8 cellular contexts compared by ENCODE assay signal in the genomic region with DNA sequence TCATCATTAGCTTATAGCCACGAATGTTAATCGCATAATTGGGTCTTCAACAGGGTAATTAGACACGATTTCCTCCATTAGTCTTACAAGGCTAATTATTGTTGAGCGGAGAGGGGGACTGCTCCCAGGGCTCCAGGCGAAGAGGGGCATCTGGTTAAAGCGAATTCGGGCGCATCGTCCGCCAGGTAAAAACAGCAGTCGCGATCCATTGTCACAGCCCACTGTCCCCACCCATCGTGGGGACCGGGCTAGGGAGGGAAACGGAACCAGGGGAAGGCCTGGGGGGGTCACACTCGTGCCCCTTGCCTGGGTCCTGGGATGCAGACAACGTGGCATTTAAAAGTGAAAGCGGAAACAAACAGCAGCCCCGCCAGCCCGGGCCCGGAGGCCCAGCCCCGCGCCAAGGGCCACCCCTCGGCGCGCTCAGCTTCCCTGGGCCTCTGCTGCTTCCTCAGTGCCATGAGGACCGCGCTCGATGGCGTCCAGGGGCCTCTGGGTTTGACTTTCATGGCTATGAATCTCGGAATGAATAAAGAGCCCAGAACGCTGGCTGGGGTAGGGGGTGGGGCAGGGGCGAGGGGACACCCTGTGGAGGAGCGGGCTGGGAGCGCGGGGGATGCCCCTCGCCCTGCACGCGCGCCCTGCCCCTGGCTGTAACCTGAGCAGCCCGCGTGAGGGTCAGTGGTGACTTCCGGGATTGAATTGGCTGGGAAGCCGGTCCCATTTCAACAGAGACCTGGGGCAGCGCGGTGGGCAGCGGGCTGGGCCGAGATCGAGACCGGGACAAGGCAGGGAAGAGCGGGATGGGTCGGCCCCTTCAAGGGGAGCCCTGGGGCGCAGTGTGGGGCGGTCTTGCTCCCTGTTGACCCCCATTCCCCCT.
DNase-seq lines count a peak whose midpoint lies in the region; ATAC-seq and TF ChIP-seq lines count a peak whose summit lies in the region.

No MANE protein-coding gene starts in this region.

- no peaks in the 10 kb centered on the region for H3K27me3 ChIP-seq in lung (ENCODE audit: control insufficient read depth, insufficient read depth)

- WGBS in lung, 2 donors, result 4 to 6% methylated on average over 50 to 54 of the region's 54 CpGs

- H3K27ac ChIP-seq in lung (ENCODE audit: low read depth in 1 of 2, low read length in 1 of 2), result peak overlapping the region in 1 of 2 donors; percentile 87

- ATAC-seq in GM21423 (IDR thresholded peaks at IDR 0.05; ENCODE audit: unreplicated experiment) (peak; percentile 50), lung (ENCODE audit: insufficient read depth, low FRiP score) (peak; percentile 56), GM19452 (IDR thresholded peaks at IDR 0.05; ENCODE audit: unreplicated experiment) (no peak)

- no peak for TF ChIP-seq CTCF in lung (IDR thresholded peaks at IDR 0.05; ENCODE audit: control extremely low read depth, extremely low read depth)

- peaks cover 0 to 6% of the 10 kb centered on the region in 2 donors for H3K4me1 ChIP-seq in lung (ENCODE audit: control insufficient read depth in 2 of 2, insufficient read depth in 2 of 2, low read length in 2 of 2)

- no peaks in the 10 kb centered on the region for H3K36me3 ChIP-seq in lung (ENCODE audit: control insufficient read depth in 2 of 2, insufficient read depth in 2 of 2, low read length in 2 of 2)

- DNase-seq in D341Med (ENCODE audit: low spot score) (peak; percentile 67), MV-4-11 (lab: John Stamatoyannopoulos, UW) (peak; percentile 61), lung (ENCODE audit: low spot score) (peak; percentile 72)
- DNase-seq in activated CD4-positive, alpha-beta T cell treated with anti-CD3 and anti-CD28 coated beads, Interleukin-2, amount 50 U/mL, for 24 hours (ENCODE audit: low read depth in 1 of 2, low spot score in 1 of 2), result peak; percentile 32 to 49
- peak; percentile 34 for DNase-seq in effector CD4-positive, alpha-beta T cell
- peak in 2 of 3 donors; percentile 26 to 53 for DNase-seq in stimulated activated CD4-positive, alpha-beta T cell treated with anti-CD3 and anti-CD28 coated beads, TNF-alpha, amount 100 ng/mL, for 48 hours (ENCODE audit: low read depth in 3 of 3)

- H3K4me3 ChIP-seq in lung, result peak overlapping the region; percentile 96

- H3K9me3 ChIP-seq in lung (ENCODE audit: control insufficient read depth in 2 of 2, insufficient read depth in 1 of 2, low read length in 1 of 2), result peaks cover 0 to 4% of the 10 kb centered on the region in 2 donors
